17 cellular contexts compared by ENCODE assay signal in genomic region chr9:89438194-89438593, GRCh38. TPM values are rescaled to one million over a fixed set of nuclear protein-coding genes. Genes with fewer than 3 reads are reported as not detected.
DNase-seq lines count a peak whose midpoint lies in the region; ATAC-seq and TF ChIP-seq lines count a peak whose summit lies in the region.
"Had no signal": no experiment of that assay in that cellular context is flagged by ENCODE, and none has a peak within 500 bp of the region (broad histone marks: within the 10 kb centered on the region; RNA-seq: fewer than 3 reads in every experiment).

No MANE protein-coding gene starts in this region.

- H3K4me3 Mint-ChIP-seq in activated T-cell treated with anti-CD3 and anti-CD28 coated beads, Interleukin-2, amount 50 U/mL, for 72 hours = peak overlapping the region in 1 of 2 donors; percentile 57
- H3K4me3 Mint-ChIP-seq in activated B cell treated with CpG ODN at 0.5 μM for 24 hours = peak overlapping the region; percentile 11
- H3K4me3 Mint-ChIP-seq: neural crest cell had no signal

- H3K36me3 ChIP-seq in esophagus squamous epithelium = no peaks in the 10 kb centered on the region

- peaks cover 55 to 95% (median 57%) of the 10 kb centered on the region in 3 donors for H3K4me1 ChIP-seq in esophagus squamous epithelium

- no peak for ATAC-seq in activated T-cell treated with anti-CD3 and anti-CD28 coated beads, Interleukin-2, amount 50 U/mL, for 72 hours (replicated peaks in 1 of 2)
- ATAC-seq in activated B cell treated with CpG ODN at 0.5 μM for 24 hours (ENCODE audit: low read depth) (no peak), GM18502 (IDR thresholded peaks at IDR 0.05; ENCODE audit: poor library complexity, unreplicated experiment) (no peak), HG03442 (IDR thresholded peaks at IDR 0.05; ENCODE audit: unreplicated experiment) (no peak)
- ATAC-seq: HCT116, right cardiac atrium had no signal

- no peaks in the 10 kb centered on the region for H3K27me3 ChIP-seq in esophagus squamous epithelium

- H3K4me3 ChIP-seq in esophagus squamous epithelium = no peak overlapping the region

- no peaks in the 10 kb centered on the region for H3K9me3 Mint-ChIP-seq in activated T-cell treated with anti-CD3 and anti-CD28 coated beads, Interleukin-2, amount 50 U/mL, for 72 hours
- H3K9me3 Mint-ChIP-seq in activated B cell treated with CpG ODN at 0.5 μM for 24 hours = no peaks in the 10 kb centered on the region
- H3K9me3 Mint-ChIP-seq: neural crest cell had no signal

- H3K4me1 Mint-ChIP-seq in activated T-cell treated with anti-CD3 and anti-CD28 coated beads, Interleukin-2, amount 50 U/mL, for 72 hours (ENCODE audit: low read depth) = peaks cover 91% of the 10 kb centered on the region
- peaks cover 92% of the 10 kb centered on the region for H3K4me1 Mint-ChIP-seq in activated B cell treated with CpG ODN at 0.5 μM for 24 hours

- 88 to 94% methylated on average over 6 to 7 of the region's 7 CpGs for WGBS in esophagus squamous epithelium, 2 donors

- intact Hi-C loops in activated B cell treated with CpG ODN at 0.5 μM for 24 hours (cut with micrococcal nuclease) = no loop called here
- intact Hi-C loops in esophagus squamous epithelium (cut with DNase I) = no loop called here

- no peaks in the 10 kb centered on the region for H3K27me3 Mint-ChIP-seq in activated T-cell treated with anti-CD3 and anti-CD28 coated beads, Interleukin-2, amount 50 U/mL, for 72 hours (ENCODE audit: low read depth)
- no peaks in the 10 kb centered on the region for H3K27me3 Mint-ChIP-seq in activated B cell treated with CpG ODN at 0.5 μM for 24 hours

- CTCF ChIA-PET in activated B cell treated with CpG ODN at 0.5 μM for 24 hours (lab: Charles Lee) = no interaction called here

- TF ChIP-seq POLR2A in esophagus squamous epithelium (IDR thresholded peaks at IDR 0.05) = no peak

- TF ChIP-seq CTCF in activated B cell treated with CpG ODN at 0.5 μM for 24 hours (IDR thresholded peaks at IDR 0.05) (no peak), esophagus squamous epithelium (IDR thresholded peaks at IDR 0.05) (no peak)

- POLR2A ChIA-PET in activated B cell treated with CpG ODN at 0.5 μM for 24 hours (lab: Charles Lee) = interaction anchor here (0.7 kb wide), 1 partner anchor 1357 kb away, joined by 4 read pairs; no protein-coding TSS in a partner anchor

- H3K27ac ChIP-seq in esophagus squamous epithelium (peak overlapping the region in 3 of 4 donors; percentile 67 to 88 (median 74)), substantia nigra (ENCODE audit: low read depth, low read length, poor library complexity, severe bottlenecking) (peak overlapping the region; percentile 99)
- H3K27ac ChIP-seq: VCaP had no signal

- H3K9me3 ChIP-seq in esophagus squamous epithelium = no peaks in the 10 kb centered on the region

- H3K36me3 Mint-ChIP-seq in activated T-cell treated with anti-CD3 and anti-CD28 coated beads, Interleukin-2, amount 50 U/mL, for 72 hours (ENCODE audit: insufficient read depth in 2 of 2) = peaks cover 1 to 8% of the 10 kb centered on the region in 2 donors
- H3K36me3 Mint-ChIP-seq in activated B cell treated with CpG ODN at 0.5 μM for 24 hours (ENCODE audit: low read depth) = peaks cover 3% of the 10 kb centered on the region

- DNase-seq in activated T-cell treated with anti-CD3 and anti-CD28 coated beads, Interleukin-2, amount 50 U/mL, for 72 hours = no peak
- DNase-seq in activated T-cell treated with anti-CD3 and anti-CD28 coated beads for 4 hours (no peak), activated B cell treated with CpG ODN at 0.5 μM for 24 hours (no peak), esophagus squamous epithelium (lab: John Stamatoyannopoulos, UW) (no peak), substantia nigra (lab: John Stamatoyannopoulos, UW) (no peak)
- DNase-seq in stimulated activated CD4-positive, alpha-beta T cell treated with anti-CD3 and anti-CD28 coated beads, Interleukin-12 subunit alpha, Interleukin-12 subunit beta, amount 100 ng/mL, for 4 hours = no peak
- DNase-seq: effector CD8-positive, alpha-beta T cell; foreskin fibroblast; NCI-H1092 treated with DMSO at 0.1 percent for 48 hours; NCI-H2171 treated with DMSO at 0.1 percent for 48 hours; stimulated activated CD4-positive, alpha-beta T cell treated with anti-CD3 and anti-CD28 coated beads, Interleukin-4, amount 100 ng/mL, for 4 hours had no signal

- peak overlapping the region; percentile 21 for H3K27ac Mint-ChIP-seq in activated T-cell treated with anti-CD3 and anti-CD28 coated beads, Interleukin-2, amount 50 U/mL, for 72 hours
- H3K27ac Mint-ChIP-seq in activated B cell treated with CpG ODN at 0.5 μM for 24 hours = peak overlapping the region; percentile 18

RNA-seq across cellular contexts. Expression of gene SEMA4D, which starts 59.7 kb away (rescaled TPM):
- total RNA-seq in activated T-cell treated with anti-CD3 and anti-CD28 coated beads, Interleukin-2, amount 50 U/mL, for 72 hours = 100 to 1,000 TPM; 182 to 198 TPM
- total RNA-seq in activated B cell treated with CpG ODN at 0.5 μM for 24 hours = 68.0 and 79.7 TPM in 2 replicates
- total RNA-seq in esophagus squamous epithelium = 10 to 100 TPM; 12.8 to 52.0 (median 20.5) TPM
